In the genomic region with DNA sequence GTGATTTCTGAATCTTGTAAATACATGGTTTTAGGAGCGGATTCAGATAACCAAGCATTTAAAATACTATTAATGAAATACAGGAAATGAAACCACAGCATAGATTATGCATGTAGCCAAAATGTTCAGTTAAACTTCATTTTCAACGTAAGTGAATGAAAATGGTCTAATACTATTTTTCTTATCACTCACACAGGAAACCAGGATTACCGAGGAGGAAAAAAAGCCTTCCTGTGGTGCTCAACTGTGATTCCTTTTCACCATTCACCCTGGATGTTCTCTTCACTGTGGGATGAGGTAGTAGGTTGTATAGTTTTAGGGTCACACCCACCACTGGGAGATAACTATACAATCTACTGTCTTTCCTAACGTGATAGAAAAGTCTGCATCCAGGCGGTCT, we compare ENCODE assay signal across 15 cellular contexts.
DNase-seq lines count a peak whose midpoint lies in the region; ATAC-seq, FAIRE-seq and TF ChIP-seq lines count a peak whose summit lies in the region.
"Had no signal": no experiment of that assay in that cellular context is flagged by ENCODE, and none has a peak within 500 bp of the region (broad histone marks: within the 10 kb centered on the region; RNA-seq: fewer than 3 reads in every experiment).

No MANE protein-coding gene starts in this region.

- ATAC-seq in RWPE2 (ENCODE audit: low read depth): no peak

- peaks cover 57% of the 10 kb centered on the region for H3K4me1 Mint-ChIP-seq in T-helper 2 cell treated with Interferon-gamma antibody and Interleukin-4, amounts not matched to agents 5 μg/mL and 100 μg/mL, for 36 hours (ENCODE audit: low read depth)
- H3K4me1 Mint-ChIP-seq in endodermal cell (peaks cover 44% of the 10 kb centered on the region), progenitor cell of endocrine pancreas (ENCODE audit: low read depth) (peaks cover 27% of the 10 kb centered on the region)

- peaks cover 54% of the 10 kb centered on the region for H3K36me3 Mint-ChIP-seq in T-helper 2 cell treated with Interferon-gamma antibody and Interleukin-4, amounts not matched to agents 5 μg/mL and 100 μg/mL, for 36 hours (ENCODE audit: low read depth)
- H3K36me3 Mint-ChIP-seq in endodermal cell (ENCODE audit: low read depth): peaks cover 48% of the 10 kb centered on the region
- H3K36me3 Mint-ChIP-seq in progenitor cell of endocrine pancreas (ENCODE audit: insufficient read depth): peaks cover 9% of the 10 kb centered on the region

- H3K36me3 ChIP-seq in RWPE2 (ENCODE audit: low read depth) (peaks cover 100% of the 10 kb centered on the region), endodermal cell (ENCODE audit: control insufficient read depth, insufficient read depth, low read length) (peaks cover 67% of the 10 kb centered on the region)

- DNase-seq in T-helper 2 cell treated with Interferon-gamma antibody and Interleukin-4, amounts not matched to agents 5 μg/mL and 100 μg/mL, for 36 hours (ENCODE audit: low spot score): no peak
- no peak for DNase-seq in T-helper 2 cell
- DNase-seq in RWPE2 (ENCODE audit: low spot score): no peak
- DNase-seq in endodermal cell: no peak
- peak; percentile 11 for DNase-seq in pulmonary artery endothelial cell (ENCODE audit: low read depth, low spot score)
- no peak for DNase-seq in progenitor cell of endocrine pancreas (ENCODE audit: low spot score, unreplicated experiment)
- DNase-seq in mucosa of gallbladder (ENCODE audit: low spot score): no peak
- no peak for DNase-seq in HTR-8/SVneo (ENCODE audit: insufficient read length, low spot score)
- DNase-seq: amniotic stem cell, foreskin melanocyte, islet precursor cell, sigmoid colon, thyroid gland had no signal

- WGBS in endodermal cell (ENCODE audit: insufficient coverage in 1 of 2, insufficient read length in 1 of 2), 2 experiments: 94% methylated on average over 5 of the region's 5 CpGs; no CpG with 5 or more reads in 1 of the 2 experiments

- H3K4me1 ChIP-seq in RWPE2 (ENCODE audit: insufficient read depth, poor library complexity, severe bottlenecking) (peaks cover 38% of the 10 kb centered on the region), endodermal cell (ENCODE audit: control insufficient read depth, insufficient read depth, low read length) (no peaks in the 10 kb centered on the region)

- H3K27ac Mint-ChIP-seq in T-helper 2 cell treated with Interferon-gamma antibody and Interleukin-4, amounts not matched to agents 5 μg/mL and 100 μg/mL, for 36 hours: no peak overlapping the region
- H3K27ac Mint-ChIP-seq in endodermal cell (peak overlapping the region; percentile 61), progenitor cell of endocrine pancreas (no peak overlapping the region)
- H3K27ac Mint-ChIP-seq: T-helper 1 cell treated with Interleukin-12 subunit alpha and Interleukin-12 subunit beta and Interleukin-4 antibody, amounts not matched to agents 30 μg/mL and 1 μg/mL, for 36 hours had no signal

- peak overlapping the region; percentile 15 for H3K4me3 Mint-ChIP-seq in T-helper 2 cell treated with Interferon-gamma antibody and Interleukin-4, amounts not matched to agents 5 μg/mL and 100 μg/mL, for 36 hours
- H3K4me3 Mint-ChIP-seq in endodermal cell (no peak overlapping the region), progenitor cell of endocrine pancreas (ENCODE audit: low read depth) (no peak overlapping the region)
- H3K4me3 Mint-ChIP-seq: T-helper 1 cell treated with Interleukin-12 subunit alpha and Interleukin-12 subunit beta and Interleukin-4 antibody, amounts not matched to agents 30 μg/mL and 1 μg/mL, for 36 hours had no signal

- no peaks in the 10 kb centered on the region for H3K27me3 Mint-ChIP-seq in T-helper 2 cell treated with Interferon-gamma antibody and Interleukin-4, amounts not matched to agents 5 μg/mL and 100 μg/mL, for 36 hours (ENCODE audit: low read depth)
- H3K27me3 Mint-ChIP-seq in endodermal cell (ENCODE audit: insufficient read depth): no peaks in the 10 kb centered on the region
- H3K27me3 Mint-ChIP-seq in progenitor cell of endocrine pancreas: no peaks in the 10 kb centered on the region

- H3K9ac ChIP-seq in endodermal cell (ENCODE audit: extremely low read depth, low read length, poor library complexity, severe bottlenecking): no peak overlapping the region

- H3K9me3 ChIP-seq in RWPE2 (ENCODE audit: severe bottlenecking): no peaks in the 10 kb centered on the region
- no peaks in the 10 kb centered on the region for H3K9me3 ChIP-seq in endodermal cell (ENCODE audit: control insufficient read depth, low read length)
- H3K9me3 ChIP-seq: sigmoid colon, thyroid gland had no signal

- no peak overlapping the region for H3K4me3 ChIP-seq in RWPE2 (ENCODE audit: severe bottlenecking)
- no peak overlapping the region for H3K4me3 ChIP-seq in endodermal cell (ENCODE audit: low read length)
- H3K4me3 ChIP-seq: sigmoid colon, thyroid gland had no signal

- no peaks in the 10 kb centered on the region for H3K27me3 ChIP-seq in RWPE2 (ENCODE audit: insufficient read depth, poor library complexity, severe bottlenecking)
- H3K27me3 ChIP-seq in endodermal cell (ENCODE audit: control insufficient read depth, insufficient read depth, low read length, poor library complexity, severe bottlenecking): no peaks in the 10 kb centered on the region
- H3K27me3 ChIP-seq: sigmoid colon, thyroid gland had no signal

- no peak for TF ChIP-seq CTCF in RWPE2 (IDR thresholded peaks at IDR 0.05; ENCODE audit: poor library complexity, severe bottlenecking)
- no peak for TF ChIP-seq CTCF in endodermal cell (conservative IDR thresholded peaks at IDR 0.05)
- no peak for TF ChIP-seq CTCF in progenitor cell of endocrine pancreas (IDR thresholded peaks at IDR 0.05; ENCODE audit: unreplicated experiment)

- H3K27ac ChIP-seq in RWPE2 (ENCODE audit: poor library complexity, severe bottlenecking): peak overlapping the region; percentile 37
- no peak overlapping the region for H3K27ac ChIP-seq in endodermal cell (ENCODE audit: low read depth, low read length)
- H3K27ac ChIP-seq: 22Rv1, sigmoid colon, thyroid gland had no signal

- no peaks in the 10 kb centered on the region for H3K9me3 Mint-ChIP-seq in T-helper 2 cell treated with Interferon-gamma antibody and Interleukin-4, amounts not matched to agents 5 μg/mL and 100 μg/mL, for 36 hours
- H3K9me3 Mint-ChIP-seq in endodermal cell: no peaks in the 10 kb centered on the region
- H3K9me3 Mint-ChIP-seq in progenitor cell of endocrine pancreas (ENCODE audit: low read depth): no peaks in the 10 kb centered on the region
- H3K9me3 Mint-ChIP-seq: T-helper 1 cell treated with Interleukin-12 subunit alpha and Interleukin-12 subunit beta and Interleukin-4 antibody, amounts not matched to agents 30 μg/mL and 1 μg/mL, for 36 hours had no signal

- FAIRE-seq in HTR-8/SVneo (lab: Jason Lieb, UNC): no peak
